ENCODE assay signal across 1 cellular context in genomic region chr22:50319503-50319951, GRCh38.
TF ChIP-seq lines count a peak whose summit lies in the region.

No MANE protein-coding gene starts in this region.

TF ChIP-seq in K562, 482 proteins besides CTCF, POLR2A, EP300 and RAD21:
- TF ChIP-seq POLR2G (IDR thresholded peaks at IDR 0.05; ENCODE audit: low read depth, low read length) (peak; percentile 29; the same call in 1 of the 2 replicates), SMARCA4 (IDR thresholded peaks at IDR 0.05) (0 out of 2 replicates have a peak, but pooled peaks have one; percentile 0), NRF1 (conservative IDR thresholded peaks at IDR 0.05 in 1 of 2, IDR thresholded peaks at IDR 0.05 in 1 of 2) (no peak)
TF ChIP-seq in K562: peak in this region for 2.
